Comparison of ENCODE assay signal across 1 cellular context in the genomic region with DNA sequence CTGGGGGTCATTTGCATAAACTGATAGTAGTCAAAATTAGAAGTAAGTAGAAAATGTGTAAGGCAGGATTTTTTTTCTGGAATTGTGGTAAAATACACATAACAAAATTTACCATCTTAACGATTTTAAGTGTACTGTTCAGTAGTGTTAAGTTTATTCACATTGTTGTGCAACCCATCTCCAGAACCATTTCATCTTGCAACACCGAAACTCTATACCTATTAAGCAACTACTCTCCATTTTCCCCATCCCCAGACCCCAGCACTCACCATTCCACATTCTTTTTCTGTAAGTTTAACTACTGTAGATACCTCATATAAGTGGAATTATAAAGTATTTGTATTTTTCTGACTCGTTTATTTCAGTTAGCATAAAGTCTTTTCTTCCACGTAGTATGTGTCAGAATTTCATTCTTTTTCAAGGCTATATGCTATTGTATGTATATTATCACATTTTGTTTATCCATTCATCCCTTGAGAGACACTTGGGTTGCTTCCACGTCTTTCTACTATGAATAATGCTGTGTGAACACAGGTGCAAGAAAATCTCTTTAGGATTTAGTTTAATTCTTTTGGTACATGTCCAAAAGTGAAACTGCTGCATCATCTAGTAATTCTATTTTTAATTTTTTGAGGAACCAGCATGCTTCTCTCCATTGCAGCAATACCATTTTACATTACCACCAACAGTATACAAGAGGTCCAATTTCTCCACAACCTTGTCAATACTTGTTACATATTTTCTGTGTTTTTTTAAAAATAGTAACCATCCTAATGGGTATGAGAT.
TF ChIP-seq lines count a peak whose summit lies in the region.

No MANE protein-coding gene starts in this region.

TF ChIP-seq in GM12878, 131 proteins besides CTCF, POLR2A, EP300 and RAD21:
- TF ChIP-seq JUND (IDR thresholded peaks at IDR 0.05; ENCODE audit: low read depth, low read length), result no peak
- no peak for TF ChIP-seq SREBF2 (IDR thresholded peaks at IDR 0.05; ENCODE audit: low read length)
- no peak for TF ChIP-seq ZBED1 (IDR thresholded peaks at IDR 0.05; ENCODE audit: borderline replicate concordance)
